ENCODE assay signal across 22 cellular contexts in genomic region chr4:174389439-174389838, GRCh38.
"Had no signal": no experiment of that assay in that cellular context is flagged by ENCODE, and none has a peak within 500 bp of the region (broad histone marks: within the 10 kb centered on the region; RNA-seq: fewer than 3 reads in every experiment).

No MANE protein-coding gene starts in this region.

- H2AFZ ChIP-seq: hepatocyte had no signal

- H3K4me1 ChIP-seq: prostate gland, spleen had no signal

- FAIRE-seq: frontal cortex had no signal

- DNase-seq: activated CD4-positive, alpha-beta T cell treated with anti-CD3 and anti-CD28 coated beads for 1 hour; activated CD4-positive, alpha-beta T cell treated with anti-CD3 and anti-CD28 coated beads, Interleukin-2, amount 50 U/mL, for 4 hours; activated CD8-positive, alpha-beta memory T cell treated with anti-CD3 and anti-CD28 coated beads for 24 hours; activated CD8-positive, alpha-beta memory T cell treated with anti-CD3 and anti-CD28 coated beads, Interleukin-2, amount 50 U/mL, for 4 hours; activated naive CD4-positive, alpha-beta T cell treated with anti-CD3 and anti-CD28 coated beads for 36 hours; activated naive CD8-positive, alpha-beta T cell treated with anti-CD3 and anti-CD28 coated beads, Interleukin-2, amount 10 ng/mL, durations not matched to agents 7 days and 5 days; activated T-cell treated with anti-CD3 and anti-CD28 coated beads, Interleukin-2, amount 50 U/mL, for 4 hours; amniotic stem cell; cortex of kidney; glutamatergic neuron; left ventricle myocardium superior; midbrain; ovary; spleen; stimulated activated CD4-positive, alpha-beta T cell treated with anti-CD3 and anti-CD28 coated beads, Interleukin-4, amount 100 ng/mL, for 24 hours; stimulated activated naive CD8-positive, alpha-beta T cell treated with anti-CD3 and anti-CD28 coated beads, Interleukin-15, Interleukin-2, amounts not matched to agents 100 U/mL and 50 U/mL, for 24 hours; T-helper 9 cell had no signal

- H3K27me3 ChIP-seq: hepatocyte, neutrophil, ovary, spleen, tibial nerve had no signal

- H3K4me2 ChIP-seq: hepatocyte had no signal

- H3K9me3 ChIP-seq: neutrophil, ovary, prostate gland, spleen, tibial nerve had no signal

- ATAC-seq: left ventricle myocardium superior; stimulated activated naive CD8-positive, alpha-beta T cell treated with anti-CD3 and anti-CD28 coated beads, Interleukin-15, Interleukin-2, amounts not matched to agents 100 U/mL and 50 U/mL, for 24 hours had no signal

- H3K79me2 ChIP-seq: hepatocyte had no signal

- H3K4me3 ChIP-seq: hepatocyte, ovary, prostate gland, spleen, tibial nerve had no signal

- H3K36me3 ChIP-seq: neutrophil, ovary, prostate gland, spleen, tibial nerve had no signal

- H3K27ac ChIP-seq: hepatocyte, neutrophil, ovary, prostate gland, spleen, tibial nerve had no signal
